Comparison of ENCODE assay signal across 2 cellular contexts in genomic region chr3:111913163-111913763, GRCh38.
TF ChIP-seq lines count a peak whose summit lies in the region.

No MANE protein-coding gene starts in this region.

TF ChIP-seq in A549, 52 proteins besides CTCF, POLR2A, EP300 and RAD21 (continued from another document):
- TF ChIP-seq HES2 (IDR thresholded peaks at IDR 0.05), result no peak
- no peak for TF ChIP-seq ZNF302 (CRISPR knock-in tag; IDR thresholded peaks at IDR 0.05)
- no peak for TF ChIP-seq RCOR1 (IDR thresholded peaks at IDR 0.05; ENCODE audit: low read depth, low read length)
- TF ChIP-seq CBX2 (IDR thresholded peaks at IDR 0.05; ENCODE audit: borderline replicate concordance, low read depth), result no peak
- no peak for TF ChIP-seq HDAC2 (IDR thresholded peaks at IDR 0.05)
- no peak for TF ChIP-seq PHF8 (IDR thresholded peaks at IDR 0.05; ENCODE audit: borderline replicate concordance, low read depth)
- no peak for TF ChIP-seq JUN (IDR thresholded peaks at IDR 0.05)
TF ChIP-seq in A549: peak in this region for 0.

TF ChIP-seq in IMR-90, 13 proteins besides CTCF, POLR2A, EP300 and RAD21 (continued from another document):
- no peak for TF ChIP-seq ELK1 (IDR thresholded peaks at IDR 0.05; ENCODE audit: borderline replicate concordance, low read depth, low read length)
- no peak for TF ChIP-seq FOS (IDR thresholded peaks at IDR 0.05; ENCODE audit: low read depth, low read length)
- no peak for TF ChIP-seq CHD1 (IDR thresholded peaks at IDR 0.05; ENCODE audit: low read depth, low read length)
- TF ChIP-seq SMC3 (IDR thresholded peaks at IDR 0.05; ENCODE audit: low read depth, low read length), result no peak
- TF ChIP-seq MAFK (IDR thresholded peaks at IDR 0.05; ENCODE audit: low read depth, low read length), result no peak
- TF ChIP-seq CEBPB (IDR thresholded peaks at IDR 0.05; ENCODE audit: low read depth, low read length), result no peak
- no peak for TF ChIP-seq RFX5 (IDR thresholded peaks at IDR 0.05; ENCODE audit: low read depth, low read length)
- TF ChIP-seq RCOR1 (IDR thresholded peaks at IDR 0.05; ENCODE audit: insufficient replicate concordance, low read length), result no peak
- no peak for TF ChIP-seq USF2 (IDR thresholded peaks at IDR 0.05; ENCODE audit: low read depth, low read length)
- TF ChIP-seq NFE2L2 (IDR thresholded peaks at IDR 0.05; ENCODE audit: low read depth, low read length), result no peak
